In the genomic region with DNA sequence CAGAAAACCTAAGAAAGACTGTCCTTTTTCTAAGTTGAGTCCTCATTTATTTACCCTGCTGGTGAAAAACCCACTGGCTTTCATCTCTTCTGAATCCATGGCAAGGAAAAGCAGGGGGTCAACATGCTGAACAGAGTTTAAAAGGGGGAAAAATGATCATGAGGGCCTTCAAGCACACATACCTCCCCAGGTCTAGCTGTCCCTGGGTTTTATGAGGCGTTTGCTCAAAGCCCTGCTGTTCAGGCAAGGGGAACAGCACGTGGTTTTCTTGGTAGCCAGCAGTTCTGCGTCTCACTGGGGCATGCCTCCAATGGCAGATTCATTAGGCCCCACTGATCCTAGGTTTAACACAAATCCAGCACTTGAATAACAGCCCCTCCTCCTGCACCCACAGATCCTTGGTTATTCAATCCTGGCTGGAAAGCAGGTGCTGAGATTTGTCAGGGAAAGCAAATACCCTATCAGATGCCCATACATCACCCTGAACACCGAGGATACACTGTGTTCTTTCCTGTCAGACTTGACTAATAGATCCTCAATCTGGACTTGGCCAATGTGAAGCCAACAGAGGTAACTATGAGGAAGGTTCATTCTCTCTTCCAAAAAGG, we compare ENCODE assay signal across 1 cellular context.
TF ChIP-seq lines count a peak whose summit lies in the region.

No MANE protein-coding gene starts in this region.

TF ChIP-seq in GM23338, 12 proteins besides CTCF, POLR2A, EP300 and RAD21 (continued from another document):
- no peak for TF ChIP-seq ZNF462 (CRISPR knock-in tag; IDR thresholded peaks at IDR 0.05)
- TF ChIP-seq EZH2 (IDR thresholded peaks at IDR 0.05; ENCODE audit: low read depth, unreplicated experiment), result no peak
- no peak for TF ChIP-seq NANOG (IDR thresholded peaks at IDR 0.05; ENCODE audit: borderline replicate concordance)
- TF ChIP-seq POLR2AphosphoS5 (IDR thresholded peaks at IDR 0.05; ENCODE audit: low read depth), result no peak
- no peak for TF ChIP-seq ETS1 (IDR thresholded peaks at IDR 0.05)
- no peak for TF ChIP-seq CREB1 (CRISPR knock-in tag; IDR thresholded peaks at IDR 0.05; ENCODE audit: low read depth)
- TF ChIP-seq STAT1 (IDR thresholded peaks at IDR 0.05; ENCODE audit: unreplicated experiment), result no peak
- no peak for TF ChIP-seq EZH2phosphoT487 (IDR thresholded peaks at IDR 0.05; ENCODE audit: unreplicated experiment)
